In the genomic region with DNA sequence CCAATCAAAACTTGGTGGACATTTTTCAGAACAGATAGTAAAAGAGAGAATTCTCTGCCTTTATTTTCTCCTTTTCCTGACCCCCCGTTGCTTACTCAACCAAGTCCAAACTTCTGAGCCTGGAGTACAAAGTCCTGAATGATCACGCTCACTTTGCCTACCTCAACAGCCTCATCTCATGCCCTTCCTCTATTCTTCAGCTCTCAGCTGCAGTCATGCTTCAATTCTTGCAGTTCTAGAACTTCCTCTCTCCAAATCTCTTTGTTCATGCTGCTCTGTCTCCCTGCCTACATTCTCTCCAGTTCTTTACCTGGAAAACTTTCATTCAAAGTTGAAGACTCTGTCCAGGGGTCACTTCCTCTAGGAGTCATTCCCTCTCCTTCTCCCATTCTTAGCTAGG, we compare ENCODE assay signal across 30 cellular contexts.
"Had no signal": no experiment of that assay in that cellular context is flagged by ENCODE, and none has a peak within 500 bp of the region (broad histone marks: within the 10 kb centered on the region; RNA-seq: fewer than 3 reads in every experiment).

No MANE protein-coding gene starts in this region.

- H3K4me2 ChIP-seq: neural progenitor cell had no signal

- H3K4me3 Mint-ChIP-seq: dendritic cell treated with granulocyte-macrophage colony-stimulating factor and Interleukin-4, amounts not matched to agents 40 ng/mL and 50 ng/mL, for 4 days; endodermal cell; mesothelial cell of epicardium; naive thymus-derived CD4-positive, alpha-beta T cell; nephron; neural progenitor cell; stimulated activated effector memory CD8-positive, alpha-beta T cell treated with anti-CD3 and anti-CD28 coated beads, Interleukin-12 subunit alpha, Interleukin-12 subunit beta, amount 100 ng/mL, for 72 hours; type B pancreatic cell had no signal

- ATAC-seq: esophagus mucosa; gastrocnemius medialis; left lobe of liver; mucosa of descending colon; naive thymus-derived CD4-positive, alpha-beta T cell; stimulated activated effector memory CD8-positive, alpha-beta T cell treated with anti-CD3 and anti-CD28 coated beads, Interleukin-12 subunit alpha, Interleukin-12 subunit beta, amount 100 ng/mL, for 72 hours; stimulated activated naive CD8-positive, alpha-beta T cell treated with anti-CD3 and anti-CD28 coated beads, Interleukin-15, Interleukin-2, amounts not matched to agents 100 U/mL and 50 U/mL, for 24 hours had no signal

- H3K27ac ChIP-seq: colonic mucosa, epithelial cell of prostate, gastrocnemius medialis, neural progenitor cell, parathyroid adenoma, right atrium auricular region, sigmoid colon, testis, tibial artery had no signal

- H3K9me3 Mint-ChIP-seq: dendritic cell treated with granulocyte-macrophage colony-stimulating factor and Interleukin-4, amounts not matched to agents 40 ng/mL and 50 ng/mL, for 4 days; endodermal cell; stimulated activated effector memory CD8-positive, alpha-beta T cell treated with anti-CD3 and anti-CD28 coated beads, Interleukin-12 subunit alpha, Interleukin-12 subunit beta, amount 100 ng/mL, for 72 hours had no signal

- H3K36me3 ChIP-seq: colonic mucosa, gastrocnemius medialis, neural progenitor cell, right atrium auricular region, sigmoid colon, tibial artery had no signal

- H3K9me3 ChIP-seq: colonic mucosa, gastrocnemius medialis, mucosa of descending colon, right atrium auricular region, sigmoid colon, testis, tibial artery had no signal

- H3K27ac Mint-ChIP-seq: dendritic cell treated with granulocyte-macrophage colony-stimulating factor and Interleukin-4, amounts not matched to agents 40 ng/mL and 50 ng/mL, for 4 days; endodermal cell; mesothelial cell of epicardium; naive thymus-derived CD4-positive, alpha-beta T cell; nephron; neural progenitor cell; progenitor cell of endocrine pancreas; stimulated activated effector memory CD8-positive, alpha-beta T cell treated with anti-CD3 and anti-CD28 coated beads, Interleukin-12 subunit alpha, Interleukin-12 subunit beta, amount 100 ng/mL, for 72 hours; type B pancreatic cell had no signal

- H3K79me2 ChIP-seq: parathyroid adenoma had no signal

- DNase-seq: colonic mucosa; effector CD8-positive, alpha-beta T cell; endodermal cell; foreskin fibroblast; gastrocnemius medialis; head of caudate nucleus; kidney; mesenchymal stem cell; mucosa of descending colon; naive thymus-derived CD4-positive, alpha-beta T cell; sigmoid colon; stimulated activated CD4-positive, alpha-beta T cell treated with anti-CD3 and anti-CD28 coated beads, Interleukin-2, amount 100 ng/mL, for 24 hours; stimulated activated CD4-positive, alpha-beta T cell treated with anti-CD3 and anti-CD28 coated beads, Interleukin-4, amount 100 ng/mL, for 24 hours; stimulated activated naive CD8-positive, alpha-beta T cell treated with anti-CD3 and anti-CD28 coated beads, Interleukin-15, Interleukin-2, amounts not matched to agents 100 U/mL and 50 U/mL, for 24 hours; substantia nigra; testis; tibial artery had no signal

- H3K9ac ChIP-seq: neural progenitor cell, parathyroid adenoma had no signal

- H3K4me1 ChIP-seq: colonic mucosa, gastrocnemius medialis, parathyroid adenoma, right atrium auricular region, sigmoid colon, testis, tibial artery had no signal

- H3K27me3 Mint-ChIP-seq: progenitor cell of endocrine pancreas had no signal

- H2AFZ ChIP-seq: neural progenitor cell, parathyroid adenoma had no signal

- H3K36me3 Mint-ChIP-seq: mesothelial cell of epicardium; neural progenitor cell; stimulated activated effector memory CD8-positive, alpha-beta T cell treated with anti-CD3 and anti-CD28 coated beads, Interleukin-12 subunit alpha, Interleukin-12 subunit beta, amount 100 ng/mL, for 72 hours; type B pancreatic cell had no signal

- H3K4me1 Mint-ChIP-seq: mesothelial cell of epicardium; stimulated activated effector memory CD8-positive, alpha-beta T cell treated with anti-CD3 and anti-CD28 coated beads, Interleukin-12 subunit alpha, Interleukin-12 subunit beta, amount 100 ng/mL, for 72 hours had no signal

- H3K27me3 ChIP-seq: colonic mucosa, gastrocnemius medialis, neural progenitor cell, right atrium auricular region, sigmoid colon, testis, tibial artery had no signal

- H3K4me3 ChIP-seq: colonic mucosa, gastrocnemius medialis, lung, mucosa of descending colon, neural progenitor cell, right atrium auricular region, sigmoid colon, testis, tibial artery had no signal
